ENCODE assay signal across 20 cellular contexts in the genomic region with DNA sequence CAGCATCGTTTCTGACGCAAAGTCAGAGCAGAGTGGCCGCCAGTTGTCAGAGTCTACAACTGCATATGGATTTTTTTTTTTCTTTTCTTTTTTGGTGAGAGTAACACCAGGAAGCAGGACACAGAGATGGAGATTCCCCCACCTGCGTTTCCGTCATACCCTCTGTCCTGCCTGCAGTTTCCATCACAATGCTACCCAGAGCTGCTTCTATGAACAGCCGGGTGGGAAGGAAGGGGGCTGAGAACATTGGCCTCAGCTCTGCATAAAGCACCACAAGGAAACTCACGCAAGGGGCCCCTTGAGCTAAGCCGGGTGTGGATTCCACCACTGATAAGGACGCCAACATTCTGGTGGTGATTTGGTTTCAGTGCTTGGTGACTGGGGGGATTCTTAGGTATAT.
"Had no signal": no experiment of that assay in that cellular context is flagged by ENCODE, and none has a peak within 500 bp of the region (broad histone marks: within the 10 kb centered on the region; RNA-seq: fewer than 3 reads in every experiment).

No MANE protein-coding gene starts in this region.

- H3K4me3 Mint-ChIP-seq: memory B cell; nephron; neural progenitor cell; stimulated activated naive B cell treated with anti-CD40 and anti-IgM and Interleukin-4, amounts not matched to agents 10 μg/mL and 1 μg/mL and 100 μg/mL, for 72 hours; stimulated activated naive CD8-positive, alpha-beta T cell treated with anti-CD3 and anti-CD28 coated beads, Interleukin-15, amount 100 ng/mL, for 72 hours; type B pancreatic cell had no signal

- H3K36me3 ChIP-seq: neural progenitor cell, suprapubic skin had no signal

- H3K4me1 ChIP-seq: psoas muscle, suprapubic skin had no signal

- ATAC-seq: left lobe of liver; psoas muscle; right cardiac atrium; stimulated activated naive B cell treated with anti-CD40 and anti-IgM and Interleukin-4, amounts not matched to agents 10 μg/mL and 1 μg/mL and 100 μg/mL, for 72 hours; stimulated activated naive CD8-positive, alpha-beta T cell treated with anti-CD3 and anti-CD28 coated beads, Interleukin-15, amount 100 ng/mL, for 72 hours had no signal

- H3K27me3 Mint-ChIP-seq: type B pancreatic cell had no signal

- H3K4me1 Mint-ChIP-seq: stimulated activated naive CD8-positive, alpha-beta T cell treated with anti-CD3 and anti-CD28 coated beads, Interleukin-15, amount 100 ng/mL, for 72 hours had no signal

- H3K4me3 ChIP-seq: lung, neural progenitor cell, psoas muscle, skin epidermis, suprapubic skin had no signal

- DNase-seq: cerebellar nuclear complex; cortex of kidney; effector CD4-positive, alpha-beta T cell; hypothalamus; kidney; nucleus accumbens; psoas muscle; stimulated activated CD4-positive, alpha-beta T cell treated with anti-CD3 and anti-CD28 coated beads, Interleukin-15, amount 100 ng/mL, for 24 hours; stimulated activated CD4-positive, alpha-beta T cell treated with anti-CD3 and anti-CD28 coated beads, Interleukin-2, amount 100 ng/mL, for 48 hours; stimulated activated naive B cell treated with anti-CD40 and anti-IgM and Interleukin-4, amounts not matched to agents 10 μg/mL and 1 μg/mL and 100 μg/mL, for 72 hours; stimulated activated naive CD8-positive, alpha-beta T cell treated with anti-CD3 and anti-CD28 coated beads, Interleukin-15, amount 100 ng/mL, for 72 hours had no signal

- H3K27ac Mint-ChIP-seq: memory B cell; stimulated activated naive B cell treated with anti-CD40 and anti-IgM and Interleukin-4, amounts not matched to agents 10 μg/mL and 1 μg/mL and 100 μg/mL, for 72 hours; stimulated activated naive CD8-positive, alpha-beta T cell treated with anti-CD3 and anti-CD28 coated beads, Interleukin-15, amount 100 ng/mL, for 72 hours; type B pancreatic cell had no signal

- H3K36me3 Mint-ChIP-seq: stimulated activated naive B cell treated with anti-CD40 and anti-IgM and Interleukin-4, amounts not matched to agents 10 μg/mL and 1 μg/mL and 100 μg/mL, for 72 hours; type B pancreatic cell had no signal

- H3K27ac ChIP-seq: neural progenitor cell, psoas muscle, skin epidermis, suprapubic skin had no signal

- H3K27me3 ChIP-seq: neural progenitor cell had no signal

- H3K9me3 Mint-ChIP-seq: type B pancreatic cell had no signal

- H3K9me3 ChIP-seq: psoas muscle, suprapubic skin had no signal
